In genomic region chr4:33381806-33382205, GRCh38 we compare ENCODE assay signal across 16 cellular contexts.
DNase-seq lines count a peak whose midpoint lies in the region; ATAC-seq lines count a peak whose summit lies in the region.
"Had no signal": no experiment of that assay in that cellular context is flagged by ENCODE, and none has a peak within 500 bp of the region (broad histone marks: within the 10 kb centered on the region; RNA-seq: fewer than 3 reads in every experiment).

No MANE protein-coding gene starts in this region.

- DNase-seq in DMS53 (lab: John Stamatoyannopoulos, UW) (peak; percentile 89), M059J (ENCODE audit: low read depth) (peak; percentile 72), NCI-H524 (lab: John Stamatoyannopoulos, UW) (peak; percentile 72 to 88), inferior parietal cortex (ENCODE audit: extremely low spot score) (peak; percentile 20), hippocampal formation (lab: John Stamatoyannopoulos, UW) (no peak)
- no peak for DNase-seq in activated CD4-positive, alpha-beta T cell treated with anti-CD3 and anti-CD28 coated beads for 48 hours
- DNase-seq: activated CD4-positive, alpha-beta T cell treated with anti-CD3 and anti-CD28 coated beads, Interleukin-2, amount 50 U/mL, for 48 hours; activated gamma-delta T cell treated with Interleukin-2 at 50 U/mL for 16 hours; adrenal gland; CD8-positive, alpha-beta T cell; IMR-90; MG63; NCI-H1930 had no signal

- no peak for ATAC-seq in HG03520 (IDR thresholded peaks at IDR 0.05; ENCODE audit: unreplicated experiment)
- ATAC-seq: CD8-positive, alpha-beta T cell; SK-N-SH treated with all-trans-retinoic acid at 6 μM for 48 hours; stimulated activated memory B cell treated with anti-CD40 and anti-IgM and Interleukin-4, amounts not matched to agents 10 μg/mL and 1 μg/mL and 100 μg/mL, for 72 hours had no signal

Comparison
In these comparisons a context has a peak if more than half of its experiments do, and no peak if none do; other contexts are left out.
1. DNase-seq: peak in DMS53 (single experiment), M059J (single experiment), NCI-H524 (2 of 2) and inferior parietal cortex (single experiment); none in hippocampal formation (0 of 2) and activated CD4-positive, alpha-beta T cell treated with anti-CD3 and anti-CD28 coated beads for 48 hours (single experiment).